In the genomic region with DNA sequence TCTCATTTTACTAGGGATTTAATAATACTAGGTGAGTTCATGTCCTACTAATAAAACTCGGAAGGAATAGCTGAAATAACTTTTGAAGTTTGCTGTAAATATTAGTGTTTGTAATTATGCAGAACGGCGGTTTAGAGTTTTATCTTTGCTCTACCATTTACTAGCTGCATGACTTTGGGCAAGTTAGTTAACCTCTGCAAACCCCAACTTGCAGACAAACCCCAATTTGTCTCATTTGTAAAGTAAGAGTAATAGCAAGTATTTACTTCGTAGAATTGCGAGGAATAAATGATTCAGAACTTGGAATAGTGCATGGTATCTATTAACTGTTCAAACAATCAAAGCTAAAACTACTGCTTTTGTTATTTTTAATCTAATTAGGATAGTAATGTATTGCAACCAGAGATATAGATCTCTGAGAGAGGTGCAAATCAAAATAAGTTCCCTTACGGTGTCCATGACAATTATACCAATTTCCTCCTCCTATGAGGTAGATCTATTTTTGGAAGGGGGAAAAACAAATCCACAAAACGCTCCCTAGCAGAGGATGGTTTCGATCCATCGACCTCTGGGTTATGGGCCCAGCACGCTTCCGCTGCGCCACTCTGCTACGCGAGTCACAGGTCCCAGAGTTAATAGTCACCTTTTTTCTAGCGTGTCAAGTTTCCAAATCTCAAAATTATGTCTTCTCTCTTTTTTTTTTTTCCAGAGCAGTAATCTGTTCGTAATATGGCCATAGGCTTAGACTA, we compare ENCODE assay signal across 1 cellular context.
A peak's percentile ranks its signal among the peaks of the same experiment; 100 is the strongest.
TF ChIP-seq lines count a peak whose summit lies in the region.

No MANE protein-coding gene starts in this region.

TF ChIP-seq in K562, 482 proteins besides CTCF, POLR2A, EP300 and RAD21 (continued from another document and continues in another):
- TF ChIP-seq, protein P1, sequence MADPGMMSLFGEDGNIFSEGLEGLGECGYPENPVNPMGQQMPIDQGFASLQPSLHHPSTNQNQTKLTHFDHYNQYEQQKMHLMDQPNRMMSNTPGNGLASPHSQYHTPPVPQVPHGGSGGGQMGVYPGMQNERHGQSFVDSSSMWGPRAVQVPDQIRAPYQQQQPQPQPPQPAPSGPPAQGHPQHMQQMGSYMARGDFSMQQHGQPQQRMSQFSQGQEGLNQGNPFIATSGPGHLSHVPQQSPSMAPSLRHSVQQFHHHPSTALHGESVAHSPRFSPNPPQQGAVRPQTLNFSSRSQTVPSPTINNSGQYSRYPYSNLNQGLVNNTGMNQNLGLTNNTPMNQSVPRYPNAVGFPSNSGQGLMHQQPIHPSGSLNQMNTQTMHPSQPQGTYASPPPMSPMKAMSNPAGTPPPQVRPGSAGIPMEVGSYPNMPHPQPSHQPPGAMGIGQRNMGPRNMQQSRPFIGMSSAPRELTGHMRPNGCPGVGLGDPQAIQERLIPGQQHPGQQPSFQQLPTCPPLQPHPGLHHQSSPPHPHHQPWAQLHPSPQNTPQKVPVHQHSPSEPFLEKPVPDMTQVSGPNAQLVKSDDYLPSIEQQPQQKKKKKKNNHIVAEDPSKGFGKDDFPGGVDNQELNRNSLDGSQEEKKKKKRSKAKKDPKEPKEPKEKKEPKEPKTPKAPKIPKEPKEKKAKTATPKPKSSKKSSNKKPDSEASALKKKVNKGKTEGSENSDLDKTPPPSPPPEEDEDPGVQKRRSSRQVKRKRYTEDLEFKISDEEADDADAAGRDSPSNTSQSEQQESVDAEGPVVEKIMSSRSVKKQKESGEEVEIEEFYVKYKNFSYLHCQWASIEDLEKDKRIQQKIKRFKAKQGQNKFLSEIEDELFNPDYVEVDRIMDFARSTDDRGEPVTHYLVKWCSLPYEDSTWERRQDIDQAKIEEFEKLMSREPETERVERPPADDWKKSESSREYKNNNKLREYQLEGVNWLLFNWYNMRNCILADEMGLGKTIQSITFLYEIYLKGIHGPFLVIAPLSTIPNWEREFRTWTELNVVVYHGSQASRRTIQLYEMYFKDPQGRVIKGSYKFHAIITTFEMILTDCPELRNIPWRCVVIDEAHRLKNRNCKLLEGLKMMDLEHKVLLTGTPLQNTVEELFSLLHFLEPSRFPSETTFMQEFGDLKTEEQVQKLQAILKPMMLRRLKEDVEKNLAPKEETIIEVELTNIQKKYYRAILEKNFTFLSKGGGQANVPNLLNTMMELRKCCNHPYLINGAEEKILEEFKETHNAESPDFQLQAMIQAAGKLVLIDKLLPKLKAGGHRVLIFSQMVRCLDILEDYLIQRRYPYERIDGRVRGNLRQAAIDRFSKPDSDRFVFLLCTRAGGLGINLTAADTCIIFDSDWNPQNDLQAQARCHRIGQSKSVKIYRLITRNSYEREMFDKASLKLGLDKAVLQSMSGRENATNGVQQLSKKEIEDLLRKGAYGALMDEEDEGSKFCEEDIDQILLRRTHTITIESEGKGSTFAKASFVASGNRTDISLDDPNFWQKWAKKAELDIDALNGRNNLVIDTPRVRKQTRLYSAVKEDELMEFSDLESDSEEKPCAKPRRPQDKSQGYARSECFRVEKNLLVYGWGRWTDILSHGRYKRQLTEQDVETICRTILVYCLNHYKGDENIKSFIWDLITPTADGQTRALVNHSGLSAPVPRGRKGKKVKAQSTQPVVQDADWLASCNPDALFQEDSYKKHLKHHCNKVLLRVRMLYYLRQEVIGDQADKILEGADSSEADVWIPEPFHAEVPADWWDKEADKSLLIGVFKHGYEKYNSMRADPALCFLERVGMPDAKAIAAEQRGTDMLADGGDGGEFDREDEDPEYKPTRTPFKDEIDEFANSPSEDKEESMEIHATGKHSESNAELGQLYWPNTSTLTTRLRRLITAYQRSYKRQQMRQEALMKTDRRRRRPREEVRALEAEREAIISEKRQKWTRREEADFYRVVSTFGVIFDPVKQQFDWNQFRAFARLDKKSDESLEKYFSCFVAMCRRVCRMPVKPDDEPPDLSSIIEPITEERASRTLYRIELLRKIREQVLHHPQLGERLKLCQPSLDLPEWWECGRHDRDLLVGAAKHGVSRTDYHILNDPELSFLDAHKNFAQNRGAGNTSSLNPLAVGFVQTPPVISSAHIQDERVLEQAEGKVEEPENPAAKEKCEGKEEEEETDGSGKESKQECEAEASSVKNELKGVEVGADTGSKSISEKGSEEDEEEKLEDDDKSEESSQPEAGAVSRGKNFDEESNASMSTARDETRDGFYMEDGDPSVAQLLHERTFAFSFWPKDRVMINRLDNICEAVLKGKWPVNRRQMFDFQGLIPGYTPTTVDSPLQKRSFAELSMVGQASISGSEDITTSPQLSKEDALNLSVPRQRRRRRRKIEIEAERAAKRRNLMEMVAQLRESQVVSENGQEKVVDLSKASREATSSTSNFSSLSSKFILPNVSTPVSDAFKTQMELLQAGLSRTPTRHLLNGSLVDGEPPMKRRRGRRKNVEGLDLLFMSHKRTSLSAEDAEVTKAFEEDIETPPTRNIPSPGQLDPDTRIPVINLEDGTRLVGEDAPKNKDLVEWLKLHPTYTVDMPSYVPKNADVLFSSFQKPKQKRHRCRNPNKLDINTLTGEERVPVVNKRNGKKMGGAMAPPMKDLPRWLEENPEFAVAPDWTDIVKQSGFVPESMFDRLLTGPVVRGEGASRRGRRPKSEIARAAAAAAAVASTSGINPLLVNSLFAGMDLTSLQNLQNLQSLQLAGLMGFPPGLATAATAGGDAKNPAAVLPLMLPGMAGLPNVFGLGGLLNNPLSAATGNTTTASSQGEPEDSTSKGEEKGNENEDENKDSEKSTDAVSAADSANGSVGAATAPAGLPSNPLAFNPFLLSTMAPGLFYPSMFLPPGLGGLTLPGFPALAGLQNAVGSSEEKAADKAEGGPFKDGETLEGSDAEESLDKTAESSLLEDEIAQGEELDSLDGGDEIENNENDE (IDR thresholded peaks at IDR 0.05; ENCODE audit: low read depth, low read length) = no peak
- TF ChIP-seq NRF1 (conservative IDR thresholded peaks at IDR 0.05 in 1 of 2, IDR thresholded peaks at IDR 0.05 in 1 of 2) = no peak
- no peak for TF ChIP-seq NCOA4 (IDR thresholded peaks at IDR 0.05; ENCODE audit: partially characterized antibody)
- TF ChIP-seq RBM15 (IDR thresholded peaks at IDR 0.05; ENCODE audit: insufficient read depth, low read length) = no peak
- no peak for TF ChIP-seq ZNF143 (CRISPR knock-in tag; IDR thresholded peaks at IDR 0.05)
- TF ChIP-seq, protein P2, sequence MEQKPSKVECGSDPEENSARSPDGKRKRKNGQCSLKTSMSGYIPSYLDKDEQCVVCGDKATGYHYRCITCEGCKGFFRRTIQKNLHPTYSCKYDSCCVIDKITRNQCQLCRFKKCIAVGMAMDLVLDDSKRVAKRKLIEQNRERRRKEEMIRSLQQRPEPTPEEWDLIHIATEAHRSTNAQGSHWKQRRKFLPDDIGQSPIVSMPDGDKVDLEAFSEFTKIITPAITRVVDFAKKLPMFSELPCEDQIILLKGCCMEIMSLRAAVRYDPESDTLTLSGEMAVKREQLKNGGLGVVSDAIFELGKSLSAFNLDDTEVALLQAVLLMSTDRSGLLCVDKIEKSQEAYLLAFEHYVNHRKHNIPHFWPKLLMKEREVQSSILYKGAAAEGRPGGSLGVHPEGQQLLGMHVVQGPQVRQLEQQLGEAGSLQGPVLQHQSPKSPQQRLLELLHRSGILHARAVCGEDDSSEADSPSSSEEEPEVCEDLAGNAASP (IDR thresholded peaks at IDR 0.05) = no peak
- no peak for TF ChIP-seq EWSR1 (IDR thresholded peaks at IDR 0.05; ENCODE audit: borderline replicate concordance, low read depth, partially characterized antibody)
- TF ChIP-seq TEAD2 (tag; IDR thresholded peaks at IDR 0.05) = no peak
- TF ChIP-seq TGIF2 (CRISPR knock-in tag; IDR thresholded peaks at IDR 0.05) = no peak
- TF ChIP-seq, protein P3, sequence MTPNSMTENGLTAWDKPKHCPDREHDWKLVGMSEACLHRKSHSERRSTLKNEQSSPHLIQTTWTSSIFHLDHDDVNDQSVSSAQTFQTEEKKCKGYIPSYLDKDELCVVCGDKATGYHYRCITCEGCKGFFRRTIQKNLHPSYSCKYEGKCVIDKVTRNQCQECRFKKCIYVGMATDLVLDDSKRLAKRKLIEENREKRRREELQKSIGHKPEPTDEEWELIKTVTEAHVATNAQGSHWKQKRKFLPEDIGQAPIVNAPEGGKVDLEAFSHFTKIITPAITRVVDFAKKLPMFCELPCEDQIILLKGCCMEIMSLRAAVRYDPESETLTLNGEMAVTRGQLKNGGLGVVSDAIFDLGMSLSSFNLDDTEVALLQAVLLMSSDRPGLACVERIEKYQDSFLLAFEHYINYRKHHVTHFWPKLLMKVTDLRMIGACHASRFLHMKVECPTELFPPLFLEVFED (CRISPR knock-in tag; conservative IDR thresholded peaks at IDR 0.05) = no peak
- TF ChIP-seq ETV5 (CRISPR knock-in tag; IDR thresholded peaks at IDR 0.05; ENCODE audit: low read depth) = no peak; the same call in 1 of the 2 replicates
- TF ChIP-seq NCOA1 (IDR thresholded peaks at IDR 0.05; ENCODE audit: low read depth) = peak; percentile 10; the same call in 1 of the 2 replicates
- TF ChIP-seq, protein P4, sequence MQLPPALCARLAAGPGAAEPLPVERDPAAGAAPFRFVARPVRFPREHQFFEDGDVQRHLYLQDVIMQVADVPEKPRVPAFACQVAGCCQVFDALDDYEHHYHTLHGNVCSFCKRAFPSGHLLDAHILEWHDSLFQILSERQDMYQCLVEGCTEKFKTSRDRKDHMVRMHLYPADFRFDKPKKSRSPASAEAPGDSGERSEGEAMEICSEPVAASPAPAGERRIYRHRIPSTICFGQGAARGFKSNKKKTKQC (CRISPR knock-in tag; IDR thresholded peaks at IDR 0.05) = no peak
- TF ChIP-seq TEAD1 (CRISPR knock-in tag; IDR thresholded peaks at IDR 0.05) = no peak
- TF ChIP-seq, protein P5, sequence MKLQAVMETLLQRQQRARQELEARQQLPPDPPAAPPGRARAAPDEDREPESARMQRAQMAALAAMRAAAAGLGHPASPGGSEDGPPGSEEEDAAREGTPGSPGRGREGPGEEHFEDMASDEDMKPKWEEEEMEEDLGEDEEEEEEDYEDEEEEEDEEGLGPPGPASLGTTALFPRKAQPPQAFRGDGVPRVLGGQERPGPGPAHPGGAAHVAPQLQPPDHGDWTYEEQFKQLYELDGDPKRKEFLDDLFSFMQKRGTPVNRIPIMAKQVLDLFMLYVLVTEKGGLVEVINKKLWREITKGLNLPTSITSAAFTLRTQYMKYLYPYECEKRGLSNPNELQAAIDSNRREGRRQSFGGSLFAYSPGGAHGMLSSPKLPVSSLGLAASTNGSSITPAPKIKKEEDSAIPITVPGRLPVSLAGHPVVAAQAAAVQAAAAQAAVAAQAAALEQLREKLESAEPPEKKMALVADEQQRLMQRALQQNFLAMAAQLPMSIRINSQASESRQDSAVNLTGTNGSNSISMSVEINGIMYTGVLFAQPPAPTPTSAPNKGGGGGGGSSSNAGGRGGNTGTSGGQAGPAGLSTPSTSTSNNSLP (IDR thresholded peaks at IDR 0.05; ENCODE audit: borderline replicate concordance, low read depth, low read length) = peak; percentile 55; the same call in 1 of the 2 replicates
- TF ChIP-seq PRPF4 (IDR thresholded peaks at IDR 0.05; ENCODE audit: insufficient read depth, low read depth, low read length, poor library complexity, severe bottlenecking) = no peak
- TF ChIP-seq, protein P6, sequence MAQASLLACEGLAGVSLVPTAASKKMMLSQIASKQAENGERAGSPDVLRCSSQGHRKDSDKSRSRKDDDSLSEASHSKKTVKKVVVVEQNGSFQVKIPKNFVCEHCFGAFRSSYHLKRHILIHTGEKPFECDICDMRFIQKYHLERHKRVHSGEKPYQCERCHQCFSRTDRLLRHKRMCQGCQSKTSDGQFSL (CRISPR knock-in tag; IDR thresholded peaks at IDR 0.05) = no peak
- TF ChIP-seq, protein P6 (tag; IDR thresholded peaks at IDR 0.05) = no peak
- TF ChIP-seq, protein P7, sequence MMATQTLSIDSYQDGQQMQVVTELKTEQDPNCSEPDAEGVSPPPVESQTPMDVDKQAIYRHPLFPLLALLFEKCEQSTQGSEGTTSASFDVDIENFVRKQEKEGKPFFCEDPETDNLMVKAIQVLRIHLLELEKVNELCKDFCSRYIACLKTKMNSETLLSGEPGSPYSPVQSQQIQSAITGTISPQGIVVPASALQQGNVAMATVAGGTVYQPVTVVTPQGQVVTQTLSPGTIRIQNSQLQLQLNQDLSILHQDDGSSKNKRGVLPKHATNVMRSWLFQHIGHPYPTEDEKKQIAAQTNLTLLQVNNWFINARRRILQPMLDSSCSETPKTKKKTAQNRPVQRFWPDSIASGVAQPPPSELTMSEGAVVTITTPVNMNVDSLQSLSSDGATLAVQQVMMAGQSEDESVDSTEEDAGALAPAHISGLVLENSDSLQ (IDR thresholded peaks at IDR 0.05) = no peak
- TF ChIP-seq ZSCAN29 (IDR thresholded peaks at IDR 0.05) = peak; percentile 74; the same call in 1 of the 2 replicates
- TF ChIP-seq BACH1 (tag; IDR thresholded peaks at IDR 0.05) = no peak
- TF ChIP-seq, protein P8, sequence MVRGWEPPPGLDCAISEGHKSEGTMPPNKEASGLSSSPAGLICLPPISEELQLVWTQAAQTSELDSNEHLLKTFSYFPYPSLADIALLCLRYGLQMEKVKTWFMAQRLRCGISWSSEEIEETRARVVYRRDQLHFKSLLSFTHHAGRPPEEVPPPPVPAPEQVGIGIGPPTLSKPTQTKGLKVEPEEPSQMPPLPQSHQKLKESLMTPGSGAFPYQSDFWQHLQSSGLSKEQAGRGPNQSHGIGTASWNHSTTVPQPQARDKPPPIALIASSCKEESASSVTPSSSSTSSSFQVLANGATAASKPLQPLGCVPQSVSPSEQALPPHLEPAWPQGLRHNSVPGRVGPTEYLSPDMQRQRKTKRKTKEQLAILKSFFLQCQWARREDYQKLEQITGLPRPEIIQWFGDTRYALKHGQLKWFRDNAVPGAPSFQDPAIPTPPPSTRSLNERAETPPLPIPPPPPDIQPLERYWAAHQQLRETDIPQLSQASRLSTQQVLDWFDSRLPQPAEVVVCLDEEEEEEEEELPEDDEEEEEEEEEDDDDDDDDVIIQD (CRISPR knock-in tag; IDR thresholded peaks at IDR 0.05) = no peak
- peak; percentile 45; the same call in 1 of the 2 replicates for TF ChIP-seq JUN (IDR thresholded peaks at IDR 0.05; ENCODE audit: borderline replicate concordance, low read depth, low read length)
- TF ChIP-seq JUN (CRISPR knock-in tag; IDR thresholded peaks at IDR 0.05; ENCODE audit: borderline replicate concordance) = no peak
- no peak for TF ChIP-seq ZFP1 (CRISPR knock-in tag; IDR thresholded peaks at IDR 0.05)
- no peak; the same call in 1 of the 2 replicates for TF ChIP-seq NR2C2 (CRISPR knock-in tag; IDR thresholded peaks at IDR 0.05)
- no peak for TF ChIP-seq NR2C2 (tag; IDR thresholded peaks at IDR 0.05)
